6 cellular contexts compared by ENCODE assay signal in genomic region chr11:1876361-1877063, GRCh38. TPM values are rescaled to one million over a fixed set of nuclear protein-coding genes. Genes with fewer than 3 reads are reported as not detected.
DNase-seq lines count a peak whose midpoint lies in the region; ATAC-seq and TF ChIP-seq lines count a peak whose summit lies in the region.

No MANE protein-coding gene starts in this region.

- peaks cover 78% of the 10 kb centered on the region for H3K36me3 Mint-ChIP-seq in stimulated activated effector memory CD8-positive, alpha-beta T cell treated with anti-CD3 and anti-CD28 coated beads, Interleukin-12 subunit alpha, Interleukin-12 subunit beta, amount 100 ng/mL, for 72 hours

- peak overlapping the region; percentile 43 for H3K27ac Mint-ChIP-seq in stimulated activated effector memory CD8-positive, alpha-beta T cell treated with anti-CD3 and anti-CD28 coated beads, Interleukin-12 subunit alpha, Interleukin-12 subunit beta, amount 100 ng/mL, for 72 hours

- no peaks in the 10 kb centered on the region for H3K9me3 Mint-ChIP-seq in stimulated activated effector memory CD8-positive, alpha-beta T cell treated with anti-CD3 and anti-CD28 coated beads, Interleukin-12 subunit alpha, Interleukin-12 subunit beta, amount 100 ng/mL, for 72 hours

- peak; percentile 34 for ATAC-seq in esophagus mucosa
- no peak for ATAC-seq in stimulated activated effector memory CD8-positive, alpha-beta T cell treated with anti-CD3 and anti-CD28 coated beads, Interleukin-12 subunit alpha, Interleukin-12 subunit beta, amount 100 ng/mL, for 72 hours
- no peak for ATAC-seq in GM18858 (IDR thresholded peaks at IDR 0.05; ENCODE audit: unreplicated experiment)

- DNase-seq in stimulated activated effector memory CD8-positive, alpha-beta T cell treated with anti-CD3 and anti-CD28 coated beads, Interleukin-12 subunit alpha, Interleukin-12 subunit beta, amount 100 ng/mL, for 72 hours (ENCODE audit: low spot score in 2 of 2), result no peak
- DNase-seq in midbrain (lab: John Stamatoyannopoulos, UW), result no peak

- peaks cover 54% of the 10 kb centered on the region for H3K4me1 Mint-ChIP-seq in stimulated activated effector memory CD8-positive, alpha-beta T cell treated with anti-CD3 and anti-CD28 coated beads, Interleukin-12 subunit alpha, Interleukin-12 subunit beta, amount 100 ng/mL, for 72 hours

- H3K27ac ChIP-seq in 22Rv1, result no peak overlapping the region

- TF ChIP-seq CTCF in 22Rv1 (IDR thresholded peaks at IDR 0.05), result peak; percentile 87

- peak; percentile 46; the same call in 1 of the 2 replicates for TF ChIP-seq RAD21 in Ishikawa (IDR thresholded peaks at IDR 0.05; ENCODE audit: low read depth)

- H3K4me3 Mint-ChIP-seq in stimulated activated effector memory CD8-positive, alpha-beta T cell treated with anti-CD3 and anti-CD28 coated beads, Interleukin-12 subunit alpha, Interleukin-12 subunit beta, amount 100 ng/mL, for 72 hours, result no peak overlapping the region

- no peak for TF ChIP-seq EP300 in Ishikawa (IDR thresholded peaks at IDR 0.05; ENCODE audit: borderline replicate concordance)

TF ChIP-seq in Ishikawa, 13 proteins besides CTCF, POLR2A, EP300 and RAD21:
- TF ChIP-seq EGR1 (IDR thresholded peaks at IDR 0.05) (no peak), NFIC (IDR thresholded peaks at IDR 0.05) (no peak), REST (IDR thresholded peaks at IDR 0.05; ENCODE audit: low read depth) (no peak), TAF1 (IDR thresholded peaks at IDR 0.05; ENCODE audit: low read depth) (no peak), ZBTB7A (IDR thresholded peaks at IDR 0.05; ENCODE audit: low read depth) (0 out of 2 replicates have a peak, but pooled peaks have one; percentile 46), CEBPB (IDR thresholded peaks at IDR 0.05) (no peak), MAX (IDR thresholded peaks at IDR 0.05) (no peak)

RNA-seq across cellular contexts. Expression of gene PRR33, which starts 15.2 kb away (rescaled TPM):
- not detected for total RNA-seq in esophagus mucosa

RNA-seq across cellular contexts. Expression of gene LSP1, which starts 23.6 kb away (rescaled TPM):
- 18.8 TPM for total RNA-seq in esophagus mucosa

RNA-seq across cellular contexts. Expression of gene TNNI2, which starts 37.7 kb away (rescaled TPM):
- 4.4 TPM for total RNA-seq in esophagus mucosa

RNA-seq across cellular contexts. Expression of gene SYT8, which starts 41.7 kb away (rescaled TPM):
- total RNA-seq in esophagus mucosa, result 22.4 TPM

RNA-seq across cellular contexts. Expression of gene TNNT3, which starts 43.0 kb away (rescaled TPM):
- 0.40 TPM for total RNA-seq in esophagus mucosa
